Comparison of ENCODE assay signal across 38 cellular contexts in the genomic region with DNA sequence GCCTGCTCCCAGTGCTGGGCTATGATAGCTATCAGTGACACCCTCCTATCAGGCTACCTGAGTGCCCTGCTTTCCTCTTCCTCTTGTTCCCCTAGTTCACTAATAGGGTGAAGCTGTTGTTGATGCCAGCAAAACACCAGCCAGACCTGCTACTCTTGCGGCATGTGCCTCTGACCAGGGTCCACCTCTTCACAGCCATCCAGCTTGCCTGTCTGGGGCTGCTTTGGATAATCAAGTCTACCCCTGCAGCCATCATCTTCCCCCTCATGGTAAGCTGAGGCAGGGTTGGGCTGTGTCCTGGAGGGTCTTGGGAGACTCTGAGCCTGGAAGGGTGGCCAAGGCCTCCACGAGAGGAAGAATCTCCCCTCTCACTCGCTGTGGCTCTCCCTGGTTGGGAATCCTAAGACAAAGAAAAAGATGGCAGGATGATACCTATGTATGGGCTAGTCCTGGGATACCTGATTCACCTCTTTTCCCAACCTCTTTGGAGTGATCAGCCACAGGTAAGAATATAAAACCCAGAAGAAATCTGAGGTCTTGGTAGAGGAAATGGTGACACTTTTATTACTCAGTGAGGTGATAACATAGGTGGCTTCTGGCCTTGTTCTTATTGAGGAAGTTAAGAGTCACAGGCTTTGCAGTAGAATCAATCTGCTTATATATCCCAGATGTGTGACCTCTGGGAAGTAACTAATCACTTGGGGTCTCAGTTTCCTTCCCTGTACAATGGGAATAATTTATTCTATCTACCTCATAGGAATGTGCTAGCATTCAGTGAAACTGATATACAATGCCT. TPM values are rescaled to one million over a fixed set of nuclear protein-coding genes. Genes with fewer than 3 reads are reported as not detected.
"Had no signal": no experiment of that assay in that cellular context is flagged by ENCODE, and none has a peak within 500 bp of the region (broad histone marks: within the 10 kb centered on the region; RNA-seq: fewer than 3 reads in every experiment).

No MANE protein-coding gene starts in this region.

- FAIRE-seq: bronchial epithelial cell, RCC 7860 had no signal

- H3K27ac ChIP-seq: PC-9, RWPE1, WERI-Rb-1 had no signal

- H3K4me3 Mint-ChIP-seq: activated CD4-positive, alpha-beta memory T cell treated with anti-CD3 and anti-CD28 coated beads, Interleukin-2, amount 10 ng/mL, durations not matched to agents 7 days and 5 days; activated CD8-positive, alpha-beta memory T cell treated with anti-CD3 and anti-CD28 coated beads, Interleukin-2, amount 10 ng/mL, durations not matched to agents 7 days and 5 days; activated naive CD4-positive, alpha-beta T cell treated with anti-CD3 and anti-CD28 coated beads, Interleukin-2, amount 10 ng/mL, durations not matched to agents 7 days and 5 days; activated naive CD8-positive, alpha-beta T cell; activated naive CD8-positive, alpha-beta T cell treated with anti-CD3 and anti-CD28 coated beads, Interleukin-2, amount 50 U/mL, for 24 hours; brain; T-cell; T-helper 17 cell had no signal

- H2AFZ ChIP-seq: PC-9 had no signal

- H3K36me3 Mint-ChIP-seq: activated CD8-positive, alpha-beta memory T cell treated with anti-CD3 and anti-CD28 coated beads, Interleukin-2, amount 10 ng/mL, durations not matched to agents 7 days and 5 days; activated naive CD4-positive, alpha-beta T cell treated with anti-CD3 and anti-CD28 coated beads, Interleukin-2, amount 10 ng/mL, durations not matched to agents 7 days and 5 days; activated naive CD8-positive, alpha-beta T cell; brain; T-cell had no signal

- H3K27me3 Mint-ChIP-seq: activated CD4-positive, alpha-beta memory T cell treated with anti-CD3 and anti-CD28 coated beads, Interleukin-2, amount 10 ng/mL, durations not matched to agents 7 days and 5 days; activated CD8-positive, alpha-beta memory T cell treated with anti-CD3 and anti-CD28 coated beads, Interleukin-2, amount 10 ng/mL, durations not matched to agents 7 days and 5 days; activated naive CD8-positive, alpha-beta T cell; activated naive CD8-positive, alpha-beta T cell treated with anti-CD3 and anti-CD28 coated beads, Interleukin-2, amount 50 U/mL, for 24 hours; T-cell; T-helper 17 cell had no signal

- ATAC-seq: activated CD8-positive, alpha-beta memory T cell treated with anti-CD3 and anti-CD28 coated beads, Interleukin-2, amount 10 ng/mL, durations not matched to agents 7 days and 5 days; activated naive CD8-positive, alpha-beta T cell treated with anti-CD3 and anti-CD28 coated beads, Interleukin-2, amount 50 U/mL, for 24 hours; Right ventricle myocardium inferior; T-cell; T-helper 17 cell had no signal

- DNase-seq: activated CD4-positive, alpha-beta memory T cell treated with anti-CD3 and anti-CD28 coated beads, Interleukin-2, amount 10 ng/mL, durations not matched to agents 7 days and 5 days; activated CD4-positive, alpha-beta T cell treated with anti-CD3 and anti-CD28 coated beads for 1 hour; activated CD4-positive, alpha-beta T cell treated with anti-CD3 and anti-CD28 coated beads for 48 hours; activated CD4-positive, CD25-positive, alpha-beta regulatory T cell; activated CD8-positive, alpha-beta memory T cell treated with anti-CD3 and anti-CD28 coated beads for 24 hours; activated CD8-positive, alpha-beta memory T cell treated with anti-CD3 and anti-CD28 coated beads, Interleukin-2, amount 10 ng/mL, durations not matched to agents 7 days and 5 days; activated CD8-positive, alpha-beta memory T cell treated with anti-CD3 and anti-CD28 coated beads, Interleukin-2, amount 50 U/mL, for 48 hours; activated effector memory CD4-positive, alpha-beta T cell treated with Interleukin-2 at 50 U/mL for 16 hours; activated naive CD4-positive, alpha-beta T cell treated with anti-CD3 and anti-CD28 coated beads, Interleukin-2, amount 10 ng/mL, durations not matched to agents 7 days and 5 days; activated naive CD8-positive, alpha-beta T cell treated with anti-CD3 and anti-CD28 coated beads, Interleukin-2, amount 50 U/mL, for 24 hours; activated T-cell treated with anti-CD3 and anti-CD28 coated beads, Interleukin-2, amount 50 U/mL, for 48 hours; anterior cingulate cortex; caudate nucleus; Karpas-422; KBM-7; MV-4-11; NCI-H1092 treated with DMSO at 0.1 percent for 48 hours; NCI-H1417; NCI-H146; NCI-H187; NCI-H2029 treated with DMSO at 0.1 percent for 48 hours; NCI-H2107; NCI-H2171; NCI-H510A; NCI-H526; NCI-H748 treated with DMSO at 0.1 percent for 48 hours; PC-9; SIG-M5; T-cell; T-helper 17 cell; T1000; WERI-Rb-1 had no signal

- H3K36me3 ChIP-seq: WERI-Rb-1 had no signal

- H3K4me2 ChIP-seq: PC-9 had no signal

- H3K9me3 Mint-ChIP-seq: activated CD4-positive, alpha-beta memory T cell treated with anti-CD3 and anti-CD28 coated beads, Interleukin-2, amount 10 ng/mL, durations not matched to agents 7 days and 5 days; activated naive CD4-positive, alpha-beta T cell treated with anti-CD3 and anti-CD28 coated beads, Interleukin-2, amount 10 ng/mL, durations not matched to agents 7 days and 5 days; activated naive CD8-positive, alpha-beta T cell treated with anti-CD3 and anti-CD28 coated beads, Interleukin-2, amount 50 U/mL, for 24 hours; brain; T-cell had no signal

- H3K4me3 ChIP-seq: PC-9 had no signal

- H3K27ac Mint-ChIP-seq: activated CD4-positive, alpha-beta memory T cell treated with anti-CD3 and anti-CD28 coated beads, Interleukin-2, amount 10 ng/mL, durations not matched to agents 7 days and 5 days; activated CD8-positive, alpha-beta memory T cell treated with anti-CD3 and anti-CD28 coated beads, Interleukin-2, amount 10 ng/mL, durations not matched to agents 7 days and 5 days; activated naive CD4-positive, alpha-beta T cell treated with anti-CD3 and anti-CD28 coated beads, Interleukin-2, amount 10 ng/mL, durations not matched to agents 7 days and 5 days; activated naive CD8-positive, alpha-beta T cell; activated naive CD8-positive, alpha-beta T cell treated with anti-CD3 and anti-CD28 coated beads, Interleukin-2, amount 50 U/mL, for 24 hours; T-cell had no signal

RNA-seq across cellular contexts. Expression of a gene that starts 11.6 kb away (rescaled TPM):
- total RNA-seq: bronchial epithelial cell, Right ventricle myocardium inferior, T-helper 17 cell had no signal
